8 cellular contexts compared by ENCODE assay signal in genomic region chr21:36630485-36631206, GRCh38.
DNase-seq lines count a peak whose midpoint lies in the region; ATAC-seq, FAIRE-seq and TF ChIP-seq lines count a peak whose summit lies in the region.

No MANE protein-coding gene starts in this region.

- H3K23ac ChIP-seq in H1 (ENCODE audit: insufficient read length): no peak overlapping the region

- no peak overlapping the region; the same call in 1 of the 2 replicates for H2BK15ac ChIP-seq in H1 (ENCODE audit: low read length)

- TF ChIP-seq CTCF in AG04450 (IDR thresholded peaks at IDR 0.05; ENCODE audit: low read depth, low read length) (peak; percentile 74), H1 (IDR thresholded peaks at IDR 0.05; ENCODE audit: control extremely low read depth in 1 of 3, insufficient read depth in 1 of 3, low read depth in 1 of 3, low read length in 3 of 3) (peak; percentile 82 to 88 (median 84)), natural killer cell (IDR thresholded peaks at IDR 0.05) (peak; percentile 76)

- no peaks in the 10 kb centered on the region for H3K9me3 Mint-ChIP-seq in activated CD4-positive, alpha-beta memory T cell treated with anti-CD3 and anti-CD28 coated beads for 36 hours
- H3K9me3 Mint-ChIP-seq in natural killer cell: no peaks in the 10 kb centered on the region

- H4K20me1 ChIP-seq in H1 (replicated peaks in 1 of 2; ENCODE audit: control insufficient read depth in 1 of 2, insufficient read depth in 2 of 2, low read length in 2 of 2): no peaks in the 10 kb centered on the region

- H3K9me3 ChIP-seq in AG04450 (ENCODE audit: control insufficient read depth, insufficient read depth, low read length) (no peaks in the 10 kb centered on the region), H1 (ENCODE audit: insufficient read depth in 2 of 2, low read depth in 1 of 2, low read length in 1 of 2) (no peaks in the 10 kb centered on the region)

- H2BK20ac ChIP-seq in H1 (ENCODE audit: low read length): no peak overlapping the region

- DNase-seq in AG04450 (ENCODE audit: low read depth, low spot score): no peak
- peak; percentile 53 for DNase-seq in GM19238 (ENCODE audit: insufficient read length, low spot score)
- DNase-seq in NCI-H69 (lab: John Stamatoyannopoulos, UW): peak; percentile 69
- DNase-seq in activated CD4-positive, alpha-beta memory T cell treated with anti-CD3 and anti-CD28 coated beads for 36 hours: peak; percentile 70
- peak; percentile 64 to 96 for DNase-seq in H1 (ENCODE audit: low read depth in 1 of 2, low spot score in 2 of 2)
- DNase-seq in natural killer cell: peak; percentile 37
- DNase-seq in superior temporal gyrus (ENCODE audit: extremely low spot score): peak; percentile 68

- H3K23me2 ChIP-seq in H1 (ENCODE audit: low read depth, low read length): no peaks in the 10 kb centered on the region

- no peak for TF ChIP-seq EP300 in H1 (IDR thresholded peaks at IDR 0.05; ENCODE audit: borderline replicate concordance in 1 of 2, low read depth in 2 of 2, low read length in 2 of 2)

- no peaks in the 10 kb centered on the region for H3K4me1 ChIP-seq in H1 (replicated peaks in 1 of 4; ENCODE audit: control insufficient read depth in 3 of 4, insufficient read depth in 4 of 4, low read length in 3 of 4)

- H2BK120ac ChIP-seq in H1 (replicated peaks; ENCODE audit: low read depth, low read length): no peak overlapping the region

- no peak overlapping the region for H3K56ac ChIP-seq in H1 (replicated peaks; ENCODE audit: insufficient read length, low read depth, low read length)

- no peak overlapping the region for H3K14ac ChIP-seq in H1 (ENCODE audit: insufficient read length)

- no peak overlapping the region for H2AK5ac ChIP-seq in H1 (ENCODE audit: low read depth, low read length)

- H3K79me1 ChIP-seq in H1 (ENCODE audit: low read depth, low read length): no peaks in the 10 kb centered on the region

- H3K79me2 ChIP-seq in H1 (ENCODE audit: control insufficient read depth in 1 of 2, insufficient read depth in 2 of 2, low read length in 2 of 2): no peaks in the 10 kb centered on the region

- no peaks in the 10 kb centered on the region for H3K36me3 ChIP-seq in H1 (ENCODE audit: control insufficient read depth in 2 of 4, insufficient read depth in 4 of 4, low read length in 3 of 4)

- no peak overlapping the region for H2BK5ac ChIP-seq in H1 (ENCODE audit: low read depth, low read length)

- peaks cover 8% of the 10 kb centered on the region for H3K27me3 ChIP-seq in AG04450 (ENCODE audit: control insufficient read depth, insufficient read depth, low read length)
- H3K27me3 ChIP-seq in H1 (replicated peaks in 1 of 4; ENCODE audit: control insufficient read depth in 3 of 4, extremely low read depth in 1 of 4, insufficient read depth in 3 of 4, low read length in 3 of 4): peaks cover 0 to 7% (median 0%) of the 10 kb centered on the region in 4 experiments; a peak in 2 of 7 replicates

- H3K4ac ChIP-seq in H1 (replicated peaks; ENCODE audit: insufficient read length, low read depth, low read length): no peak overlapping the region

- no peak overlapping the region for H3K4me3 Mint-ChIP-seq in activated CD4-positive, alpha-beta memory T cell treated with anti-CD3 and anti-CD28 coated beads for 36 hours
- no peak overlapping the region for H3K4me3 Mint-ChIP-seq in natural killer cell

- intact Hi-C loops in activated CD4-positive, alpha-beta memory T cell treated with anti-CD3 and anti-CD28 coated beads for 36 hours (cut with micrococcal nuclease): loop anchor here (2.0 kb wide), 1 partner anchor 296 kb away; no protein-coding TSS in a partner anchor
- intact Hi-C loops in natural killer cell (cut with micrococcal nuclease): loop anchor here (1.0 to 5.0 kb wide), 2 partner anchors 297 to 377 kb away; partner anchors contain the start of gene RIPPLY3

- no peak overlapping the region for H3K27ac Mint-ChIP-seq in activated CD4-positive, alpha-beta memory T cell treated with anti-CD3 and anti-CD28 coated beads for 36 hours
- no peak overlapping the region for H3K27ac Mint-ChIP-seq in natural killer cell

- ATAC-seq in natural killer cell (peak in 2 of 3 donors; percentile 44 to 60), GM19035 (IDR thresholded peaks at IDR 0.05; ENCODE audit: unreplicated experiment) (no peak)

- no peak overlapping the region for H3K4me2 ChIP-seq in H1 (ENCODE audit: insufficient read depth in 1 of 2, low read depth in 2 of 2, low read length in 2 of 2)

- H3K18ac ChIP-seq in H1 (ENCODE audit: extremely low read depth, low read length): no peak overlapping the region

- no peak overlapping the region for H3K4me3 ChIP-seq in AG04450 (ENCODE audit: low read depth, low read length)
- H3K4me3 ChIP-seq in H1 (ENCODE audit: extremely low read depth in 1 of 4, insufficient read depth in 2 of 4, low read depth in 3 of 4, low read length in 4 of 4): no peak overlapping the region

- no peak overlapping the region for H2BK12ac ChIP-seq in H1 (ENCODE audit: low read depth, low read length)

- peaks cover 13% of the 10 kb centered on the region for H3K27me3 Mint-ChIP-seq in activated CD4-positive, alpha-beta memory T cell treated with anti-CD3 and anti-CD28 coated beads for 36 hours
- peaks cover 3 to 34% of the 10 kb centered on the region in 2 donors for H3K27me3 Mint-ChIP-seq in natural killer cell (ENCODE audit: low read depth in 2 of 2)

- no peak overlapping the region for H4K91ac ChIP-seq in H1 (replicated peaks; ENCODE audit: insufficient read length, low read length)

- TF ChIP-seq POLR2A in H1 (IDR thresholded peaks at IDR 0.05; ENCODE audit: control extremely low read depth in 1 of 2, low read depth in 2 of 2, low read length in 2 of 2): no peak

- POLR2A ChIA-PET in AG04450 (lab: Yijun Ruan, JAX): no interaction called here
- POLR2A ChIA-PET in activated CD4-positive, alpha-beta memory T cell treated with anti-CD3 and anti-CD28 coated beads for 36 hours (lab: Charles Lee): no interaction called here
- POLR2A ChIA-PET in H1 (lab: Charles Lee; ENCODE audit: partially characterized antibody): no interaction called here

- peak; percentile 74 to 79 for TF ChIP-seq RAD21 in H1 (IDR thresholded peaks at IDR 0.05 in 1 of 2, conservative IDR thresholded peaks at IDR 0.05 in 1 of 2; ENCODE audit: low read depth in 2 of 2, low read length in 2 of 2)

- FAIRE-seq in H1 (lab: Jason Lieb, UNC): peak; percentile 88

- no peak overlapping the region for H4K8ac ChIP-seq in H1 (ENCODE audit: extremely low read depth, insufficient read depth, low read length)

- H3K27ac ChIP-seq in AG04450 (ENCODE audit: low read depth, low read length) (no peak overlapping the region), H1 (ENCODE audit: low read depth, low read length) (no peak overlapping the region)

- H3K36me3 Mint-ChIP-seq in activated CD4-positive, alpha-beta memory T cell treated with anti-CD3 and anti-CD28 coated beads for 36 hours: no peaks in the 10 kb centered on the region
- H3K36me3 Mint-ChIP-seq in natural killer cell: no peaks in the 10 kb centered on the region

- no peak overlapping the region for H4K5ac ChIP-seq in H1 (ENCODE audit: insufficient read length, low read depth, low read length)

- H2AFZ ChIP-seq in H1 (ENCODE audit: low read length): no peak overlapping the region

- 44% methylated on average over 19 of the region's 19 CpGs; no CpG with 5 or more reads in 1 of the 2 experiments for WGBS in H1 (ENCODE audit: extremely low coverage in 1 of 2, insufficient coverage in 1 of 2, insufficient read length in 1 of 2, insufficient replicate concordance in 2 of 2, low coverage in 1 of 2, low lambda C conversion rate in 2 of 2, missing lambda C conversion rate in 1 of 2), 2 experiments

- no peak overlapping the region for H3K9ac ChIP-seq in H1 (replicated peaks in 1 of 4; ENCODE audit: extremely low read depth in 1 of 4, low read depth in 3 of 4, low read length in 3 of 4)

- H3K4me1 Mint-ChIP-seq in activated CD4-positive, alpha-beta memory T cell treated with anti-CD3 and anti-CD28 coated beads for 36 hours (ENCODE audit: low read depth): no peaks in the 10 kb centered on the region
- no peaks in the 10 kb centered on the region for H3K4me1 Mint-ChIP-seq in natural killer cell

- CTCF ChIA-PET in AG04450 (lab: Charles Lee): interaction anchor here (0.6 to 1.8 kb wide), 53 partner anchors 9 to 381 kb away, joined by 3 to 24 read pairs (median 4); no protein-coding TSS in a partner anchor
- CTCF ChIA-PET in activated CD4-positive, alpha-beta memory T cell treated with anti-CD3 and anti-CD28 coated beads for 36 hours (lab: Charles Lee): interaction anchor here (0.5 to 3.2 kb wide), 60 partner anchors 9 to 384 kb away, joined by 3 to 97 read pairs (median 4); partner anchors contain the start of gene RIPPLY3
- CTCF ChIA-PET in H1 (lab: Charles Lee; ENCODE audit: partially characterized antibody): interaction anchor here (0.5 to 3.8 kb wide), 72 partner anchors 9 to 639 kb away, joined by 3 to 40 read pairs (median 4); partner anchors contain the start of gene CLDN14

TF ChIP-seq in H1, 55 proteins besides CTCF, POLR2A, EP300 and RAD21:
- TF ChIP-seq TBP (IDR thresholded peaks at IDR 0.05; ENCODE audit: low read depth, low read length) (peak; percentile 31; the same call in 1 of the 2 replicates), EZH2 (IDR thresholded peaks at IDR 0.05; ENCODE audit: low read depth, low read length, severe bottlenecking) (no peak), YY1 (IDR thresholded peaks at IDR 0.05; ENCODE audit: low read depth, low read length) (0 out of 2 replicates have a peak, but pooled peaks have one; percentile 10), USF2 (IDR thresholded peaks at IDR 0.05; ENCODE audit: low read length) (0 out of 2 replicates have a peak, but pooled peaks have one; percentile 25)
TF ChIP-seq in H1: peak in this region for 3.
